Comparison of ENCODE assay signal across 28 cellular contexts in genomic region chr10:126408953-126409641, GRCh38. TPM values are rescaled to one million over a fixed set of nuclear protein-coding genes. Genes with fewer than 3 reads are reported as not detected.
"Had no signal": no experiment of that assay in that cellular context is flagged by ENCODE, and none has a peak within 500 bp of the region (broad histone marks: within the 10 kb centered on the region; RNA-seq: fewer than 3 reads in every experiment).

No MANE protein-coding gene starts in this region.

- H3K4me1 ChIP-seq: left ventricle myocardium inferior, pancreas, prostate gland, suprapubic skin had no signal

- ATAC-seq: pancreas, sciatic nerve had no signal

- H3K9me3 ChIP-seq: left ventricle myocardium inferior, pancreas, prostate gland, suprapubic skin, tibial artery had no signal

- H3K79me2 ChIP-seq: hepatocyte had no signal

- H2AFZ ChIP-seq: hepatocyte had no signal

- H3K27ac ChIP-seq: hepatocyte, left ventricle myocardium inferior, pancreas, prostate gland, skin epidermis, suprapubic skin, tibial artery had no signal

- H3K4me3 ChIP-seq: hepatocyte, left ventricle myocardium inferior, lung, pancreas, prostate gland, skin epidermis, suprapubic skin, tibial artery had no signal

- H3K4me2 ChIP-seq: hepatocyte had no signal

- H3K36me3 ChIP-seq: left ventricle myocardium inferior, pancreas, prostate gland, suprapubic skin, tibial artery had no signal

- DNase-seq: activated CD4-positive, alpha-beta memory T cell treated with anti-CD3 and anti-CD28 coated beads for 36 hours; activated CD4-positive, alpha-beta T cell treated with anti-CD3 and anti-CD28 coated beads, Interleukin-2, amount 10 ng/mL, durations not matched to agents 24 days and 14 days; activated CD4-positive, CD25-positive, alpha-beta regulatory T cell treated with anti-CD3 and anti-CD28 coated beads, Interleukin-2, amount 50 U/mL, for 72 hours; activated CD8-positive, alpha-beta memory T cell treated with anti-CD3 and anti-CD28 coated beads, Interleukin-2, amount 50 U/mL, for 4 hours; activated effector memory CD4-positive, alpha-beta T cell treated with anti-CD3 and anti-CD28 coated beads, Interleukin-2, amount 50 U/mL, for 16 hours; activated naive CD4-positive, alpha-beta T cell treated with anti-CD3 and anti-CD28 coated beads for 36 hours; activated naive CD8-positive, alpha-beta T cell treated with anti-CD3 and anti-CD28 coated beads, Interleukin-2, amount 10 ng/mL, durations not matched to agents 7 days and 5 days; activated T-cell treated with anti-CD3 and anti-CD28 coated beads, Interleukin-2, amount 50 U/mL, for 1 hour; amygdala; caudate nucleus; cortex of kidney; islet precursor cell; left ventricle myocardium inferior; pancreas; retina; stimulated activated CD4-positive, alpha-beta T cell treated with anti-CD3 and anti-CD28 coated beads, Interleukin-12 subunit alpha, Interleukin-12 subunit beta, amount 100 ng/mL, for 4 hours; stimulated activated CD4-positive, alpha-beta T cell treated with anti-CD3 and anti-CD28 coated beads, Interleukin-4, amount 100 ng/mL, for 24 hours; stimulated activated CD8-positive, alpha-beta memory T cell treated with anti-CD3 and anti-CD28 coated beads, Interleukin-4, amount 100 ng/mL, for 48 hours; stimulated activated naive CD4-positive, alpha-beta T cell; T1000; tibial artery had no signal

- H3K27me3 ChIP-seq: hepatocyte, pancreas, suprapubic skin, tibial artery had no signal

RNA-seq across cellular contexts. Expression of gene ADAM12, which starts 20.8 kb away (rescaled TPM):
- total RNA-seq: activated CD4-positive, alpha-beta T cell treated with anti-CD3 and anti-CD28 coated beads, Interleukin-2, amount 10 ng/mL, durations not matched to agents 24 days and 14 days; activated naive CD4-positive, alpha-beta T cell treated with anti-CD3 and anti-CD28 coated beads for 36 hours; activated T-helper 1 cell treated with anti-CD3 and anti-CD28 coated beads, Interleukin-12 subunit alpha, Interleukin-12 subunit beta, Interleukin-2, Interleukin-4 antibody, amounts not matched to agents 30 ng/mL and 10 ng/mL and 1 ng/mL, durations not matched to agents 14 hours and 24 hours and 36 hours had no signal
